5 cellular contexts compared by ENCODE assay signal in genomic region chr12:41615174-41615573, GRCh38.
DNase-seq lines count a peak whose midpoint lies in the region; FAIRE-seq and TF ChIP-seq lines count a peak whose summit lies in the region.
"Not testable (repeated sequence)": the region's sequence is repeated elsewhere in the genome, so short reads cannot be mapped to it uniquely, and the experiment has no call there.

No MANE protein-coding gene starts in this region.

- H3T11ph ChIP-seq in H9 (ENCODE audit: low read length): not testable (repeated sequence)

- peaks cover 76% of the 10 kb centered on the region for H3K27me3 Mint-ChIP-seq in H9 (ENCODE audit: low read depth)

- not testable (repeated sequence) for H3K9ac ChIP-seq in H9 (ENCODE audit: extremely low read depth, insufficient read length, low read length); NT2/D1 (ENCODE audit: insufficient read length, low read depth); H1 (replicated peaks in 1 of 4; ENCODE audit: extremely low read depth in 1 of 4, low read depth in 3 of 4, low read length in 3 of 4); mesendoderm (ENCODE audit: low read length)

- H2BK12ac ChIP-seq in H9 (ENCODE audit: insufficient read length, low read depth, low read length); H1 (ENCODE audit: low read depth, low read length): not testable (repeated sequence)

- H3K27me3 ChIP-seq in H9 (ENCODE audit: insufficient read depth, low read length); NT2/D1 (ENCODE audit: insufficient read depth, insufficient read length); H1 (replicated peaks in 1 of 4; ENCODE audit: control insufficient read depth in 3 of 4, extremely low read depth in 1 of 4, insufficient read depth in 3 of 4, low read length in 3 of 4); mesendoderm (ENCODE audit: insufficient read depth, low read length, poor library complexity): not testable (repeated sequence)

- H2BK20ac ChIP-seq in H9 (ENCODE audit: low read depth, low read length, poor library complexity, severe bottlenecking); H1 (ENCODE audit: low read length): not testable (repeated sequence)

- not testable (repeated sequence) for H3K4me3 Mint-ChIP-seq in H9

- peak; percentile 33 for DNase-seq in ELF-1 (ENCODE audit: low read depth, low spot score)
- peak; percentile 47 for DNase-seq in H9
- DNase-seq in NT2/D1 (ENCODE audit: low read depth, low spot score): peak; percentile 15
- DNase-seq in H1 (ENCODE audit: low read depth in 1 of 2, low spot score in 2 of 2): not testable (repeated sequence)
- peak; percentile 6 for DNase-seq in mesendoderm

- POLR2A ChIA-PET in H1 (lab: Charles Lee; ENCODE audit: partially characterized antibody): not testable (repeated sequence)

- H2AFZ ChIP-seq in H9 (ENCODE audit: low read length); H1 (ENCODE audit: low read length): not testable (repeated sequence)

- not testable (repeated sequence) for H3K4me2 ChIP-seq in H9 (ENCODE audit: insufficient read depth, insufficient read length, low read length); H1 (ENCODE audit: insufficient read depth in 1 of 2, low read depth in 2 of 2, low read length in 2 of 2); mesendoderm (ENCODE audit: low read length)

- TF ChIP-seq RAD21 in H1 (IDR thresholded peaks at IDR 0.05 in 1 of 2, conservative IDR thresholded peaks at IDR 0.05 in 1 of 2; ENCODE audit: low read depth in 2 of 2, low read length in 2 of 2): not testable (repeated sequence)

- not testable (repeated sequence) for H3K4me3 ChIP-seq in NT2/D1 (ENCODE audit: insufficient read length, low read depth); H1 (ENCODE audit: extremely low read depth in 1 of 4, insufficient read depth in 2 of 4, low read depth in 3 of 4, low read length in 4 of 4); mesendoderm (ENCODE audit: low read length)

- H3K79me1 ChIP-seq in H9 (ENCODE audit: insufficient read depth, low read depth, low read length, poor library complexity, severe bottlenecking); H1 (ENCODE audit: low read depth, low read length); mesendoderm (ENCODE audit: low read length): not testable (repeated sequence)

- TF ChIP-seq CTCF in H9 (conservative IDR thresholded peaks at IDR 0.05); H1 (IDR thresholded peaks at IDR 0.05; ENCODE audit: control extremely low read depth in 1 of 3, insufficient read depth in 1 of 3, low read depth in 1 of 3, low read length in 3 of 3): not testable (repeated sequence)

- H3K18ac ChIP-seq in H9 (ENCODE audit: insufficient read length, low read depth, low read length); H1 (ENCODE audit: extremely low read depth, low read length); mesendoderm (ENCODE audit: low read length): not testable (repeated sequence)

- H4K91ac ChIP-seq in H9 (ENCODE audit: insufficient read length, low read depth, low read length); H1 (replicated peaks; ENCODE audit: insufficient read length, low read length): not testable (repeated sequence)

- H3K4ac ChIP-seq in H9 (ENCODE audit: low read depth, low read length); H1 (replicated peaks; ENCODE audit: insufficient read length, low read depth, low read length); mesendoderm (ENCODE audit: low read depth, low read length): not testable (repeated sequence)

- not testable (repeated sequence) for H3K23me2 ChIP-seq in H9 (ENCODE audit: insufficient read length, low read depth, low read length, poor library complexity, severe bottlenecking); H1 (ENCODE audit: low read depth, low read length)

- not testable (repeated sequence) for H3K36me3 ChIP-seq in NT2/D1 (ENCODE audit: insufficient read depth, insufficient read length, low read length); H1 (ENCODE audit: control insufficient read depth in 2 of 4, insufficient read depth in 4 of 4, low read length in 3 of 4); mesendoderm (ENCODE audit: control insufficient read depth, insufficient read depth, low read length)

- TF ChIP-seq POLR2A in H1 (IDR thresholded peaks at IDR 0.05; ENCODE audit: control extremely low read depth in 1 of 2, low read depth in 2 of 2, low read length in 2 of 2): not testable (repeated sequence)

- H4K5ac ChIP-seq in H9 (ENCODE audit: insufficient read length, low read depth, low read length); H1 (ENCODE audit: insufficient read length, low read depth, low read length); mesendoderm (ENCODE audit: low read length): not testable (repeated sequence)

- H2AK5ac ChIP-seq in H9 (ENCODE audit: insufficient read length, low read length); H1 (ENCODE audit: low read depth, low read length); mesendoderm (ENCODE audit: low read length): not testable (repeated sequence)

- TF ChIP-seq EP300 in H1 (IDR thresholded peaks at IDR 0.05; ENCODE audit: borderline replicate concordance in 1 of 2, low read depth in 2 of 2, low read length in 2 of 2): not testable (repeated sequence)

- H3K79me2 ChIP-seq in H9 (ENCODE audit: insufficient read depth, low read length); H1 (ENCODE audit: control insufficient read depth in 1 of 2, insufficient read depth in 2 of 2, low read length in 2 of 2); mesendoderm (ENCODE audit: control insufficient read depth, insufficient read depth, low read length): not testable (repeated sequence)

- peaks cover 10 to 26% of the 10 kb centered on the region in 2 experiments for H3K9me3 Mint-ChIP-seq in H9

- H4K8ac ChIP-seq in H9 (replicated peaks; ENCODE audit: insufficient read length, low read depth, low read length); H1 (ENCODE audit: extremely low read depth, insufficient read depth, low read length); mesendoderm (ENCODE audit: low read depth, low read length): not testable (repeated sequence)

- not testable (repeated sequence) for H4K20me1 ChIP-seq in H9 (ENCODE audit: control insufficient read depth, insufficient read depth, insufficient read length); H1 (replicated peaks in 1 of 2; ENCODE audit: control insufficient read depth in 1 of 2, insufficient read depth in 2 of 2, low read length in 2 of 2)

- not testable (repeated sequence) for H3K4me1 ChIP-seq in H9 (ENCODE audit: insufficient read depth, low read length); NT2/D1 (ENCODE audit: insufficient read depth, insufficient read length); H1 (replicated peaks in 1 of 4; ENCODE audit: control insufficient read depth in 3 of 4, insufficient read depth in 4 of 4, low read length in 3 of 4); mesendoderm (ENCODE audit: control insufficient read depth, low read depth, low read length)

- H3K14ac ChIP-seq in H9 (ENCODE audit: insufficient read depth, low read length); H1 (ENCODE audit: insufficient read length): not testable (repeated sequence)

- FAIRE-seq in H1 (lab: Jason Lieb, UNC): not testable (repeated sequence)

- H3K4me1 Mint-ChIP-seq in H9: peaks cover 18 to 20% of the 10 kb centered on the region in 2 experiments

- CTCF ChIA-PET in H1 (lab: Charles Lee; ENCODE audit: partially characterized antibody): interaction anchor here (0.7 kb wide), 1 partner anchor 12 kb away, joined by 3 read pairs; no protein-coding TSS in a partner anchor

- not testable (repeated sequence) for H3K27ac ChIP-seq in H9 (ENCODE audit: insufficient read length, low read depth, low read length); H1 (ENCODE audit: low read depth, low read length); mesendoderm (ENCODE audit: low read depth, low read length)

- H2BK15ac ChIP-seq in H9 (ENCODE audit: low read depth, low read length); H1 (ENCODE audit: low read length); mesendoderm (replicated peaks; ENCODE audit: low read depth): not testable (repeated sequence)

- H3K36me3 Mint-ChIP-seq in H9 (ENCODE audit: insufficient read depth in 1 of 3, low read depth in 3 of 3): peaks cover 0 to 14% (median 13%) of the 10 kb centered on the region in 3 experiments; a peak in 5 of 7 replicates

- not testable (repeated sequence) for H2BK120ac ChIP-seq in H9 (ENCODE audit: low read depth, low read length, poor library complexity, severe bottlenecking); H1 (replicated peaks; ENCODE audit: low read depth, low read length); mesendoderm (ENCODE audit: low read depth, low read length)

- WGBS in H9 (ENCODE audit: extremely low coverage, insufficient read length, low lambda C conversion rate): no CpG with 5 or more reads among the region's 3 CpGs
- 40% methylated on average over 3 of the region's 3 CpGs; no CpG with 5 or more reads in 1 of the 2 experiments for WGBS in H1 (ENCODE audit: extremely low coverage in 1 of 2, insufficient coverage in 1 of 2, insufficient read length in 1 of 2, insufficient replicate concordance in 2 of 2, low coverage in 1 of 2, low lambda C conversion rate in 2 of 2, missing lambda C conversion rate in 1 of 2), 2 experiments
- WGBS in mesendoderm (ENCODE audit: extremely low coverage, insufficient coverage, low lambda C conversion rate): no CpG with 5 or more reads among the region's 3 CpGs

- not testable (repeated sequence) for H3K56ac ChIP-seq in H9 (ENCODE audit: insufficient read length, low read depth, low read length); H1 (replicated peaks; ENCODE audit: insufficient read length, low read depth, low read length); mesendoderm (ENCODE audit: low read length)

- not testable (repeated sequence) for H3K27ac Mint-ChIP-seq in H9

- not testable (repeated sequence) for H3K23ac ChIP-seq in H9 (ENCODE audit: insufficient read length, low read depth, low read length); H1 (ENCODE audit: insufficient read length); mesendoderm (ENCODE audit: low read length)

- H3K9me3 ChIP-seq in H9 (ENCODE audit: control insufficient read depth, low read depth, low read length); H1 (ENCODE audit: insufficient read depth in 2 of 2, low read depth in 1 of 2, low read length in 1 of 2): not testable (repeated sequence)
- H3K9me3 ChIP-seq in NT2/D1 (ENCODE audit: insufficient read depth, low read length): peaks cover 15% of the 10 kb centered on the region; the same call in 1 of the 2 replicates

- H2BK5ac ChIP-seq in H9 (ENCODE audit: insufficient read length, low read length); H1 (ENCODE audit: low read depth, low read length); mesendoderm (ENCODE audit: low read length): not testable (repeated sequence)
